In the genomic region with DNA sequence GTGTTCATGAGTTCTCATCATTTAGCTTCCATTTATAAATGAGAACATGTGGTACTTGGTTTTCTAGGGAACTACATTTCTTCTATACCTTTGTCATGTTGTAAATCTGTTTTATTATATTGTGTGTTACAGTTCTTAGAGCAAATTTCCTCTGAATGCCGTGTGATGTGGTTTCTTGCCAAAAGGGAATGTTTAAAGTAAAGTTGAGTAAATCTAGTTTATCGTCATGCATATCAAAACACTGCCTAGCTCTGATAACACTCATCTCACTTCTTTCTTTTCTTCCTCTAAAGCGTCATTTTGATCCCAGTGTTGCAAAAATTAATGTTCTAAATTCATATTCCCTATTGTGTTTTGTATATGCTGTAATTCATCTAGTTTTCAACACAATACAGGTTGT, we compare ENCODE assay signal across 26 cellular contexts.
DNase-seq lines count a peak whose midpoint lies in the region; ATAC-seq, FAIRE-seq and TF ChIP-seq lines count a peak whose summit lies in the region.
"Had no signal": no experiment of that assay in that cellular context is flagged by ENCODE, and none has a peak within 500 bp of the region (broad histone marks: within the 10 kb centered on the region; RNA-seq: fewer than 3 reads in every experiment).

No MANE protein-coding gene starts in this region.

- H2BK15ac ChIP-seq in mesenchymal stem cell (ENCODE audit: low read depth, poor library complexity, severe bottlenecking) (no peak overlapping the region), mesendoderm (replicated peaks; ENCODE audit: low read depth) (no peak overlapping the region)

- no peak overlapping the region for H3K4me2 ChIP-seq in endothelial cell of umbilical vein (ENCODE audit: insufficient read depth, low read length)
- H3K4me2 ChIP-seq in mesenchymal stem cell (ENCODE audit: low read length, poor library complexity, severe bottlenecking): no peak overlapping the region
- no peak overlapping the region for H3K4me2 ChIP-seq in mesendoderm (ENCODE audit: low read length)

- H2AK5ac ChIP-seq in mesenchymal stem cell (ENCODE audit: low read length, severe bottlenecking) (no peak overlapping the region), mesendoderm (ENCODE audit: low read length) (no peak overlapping the region)

- no peak overlapping the region for H2BK12ac ChIP-seq in mesenchymal stem cell (ENCODE audit: low read length in 2 of 2)

- H3K9me3 ChIP-seq in endothelial cell of umbilical vein (replicated peaks; ENCODE audit: control insufficient read depth, insufficient read depth, low read length): no peaks in the 10 kb centered on the region
- H3K9me3 ChIP-seq in mesenchymal stem cell (ENCODE audit: control insufficient read depth, low read length): no peaks in the 10 kb centered on the region
- H3K9me3 ChIP-seq: SJCRH30 had no signal

- no peak overlapping the region for H3K14ac ChIP-seq in mesenchymal stem cell (ENCODE audit: low read length in 2 of 2)

- POLR2A ChIA-PET in endothelial cell of umbilical vein (lab: Charles Lee): no interaction called here

- DNase-seq in RPMI7951 (ENCODE audit: low read depth) (peak; percentile 4), endothelial cell of umbilical vein (ENCODE audit: low read depth, low spot score) (peak; percentile 22), mesenchymal stem cell (peak; percentile 88), mesendoderm (no peak), CD1c-positive myeloid dendritic cell (ENCODE audit: extremely low spot score) (no peak)
- no peak for DNase-seq in stimulated activated CD4-positive, alpha-beta T cell treated with anti-CD3 and anti-CD28 coated beads, Interleukin-2, amount 100 ng/mL, for 24 hours
- DNase-seq: CD4-positive, alpha-beta T cell; COR-L47; DMS79; H7; HFFc6; KBM-7; MM.1S; NCI-H1048; NCI-H1417 treated with DMSO at 0.1 percent for 48 hours; NCI-H187; NCI-H2107; NCI-H2227 treated with DMSO at 0.1 percent for 48 hours; NCI-H510A; NCI-H774; NK-92 treated with Interleukin-12 subunit alpha and Interleukin-12 subunit beta, amount 100 ng/mL, for 24 hours; SJCRH30 had no signal

- H4K5ac ChIP-seq in mesendoderm (ENCODE audit: low read length): no peak overlapping the region

- TF ChIP-seq CTCF in endothelial cell of umbilical vein (IDR thresholded peaks at IDR 0.05; ENCODE audit: extremely low read depth in 1 of 2, insufficient read depth in 1 of 2, low read depth in 1 of 2, low read length in 2 of 2): no peak

- H2BK120ac ChIP-seq in mesenchymal stem cell (ENCODE audit: low read depth, low read length): no peak overlapping the region
- H2BK120ac ChIP-seq in mesendoderm (ENCODE audit: low read depth, low read length): no peak overlapping the region

- no peak overlapping the region for H2BK5ac ChIP-seq in mesenchymal stem cell (ENCODE audit: low read depth, low read length, poor library complexity, severe bottlenecking)
- H2BK5ac ChIP-seq in mesendoderm (ENCODE audit: low read length): no peak overlapping the region

- H3K27me3 ChIP-seq in endothelial cell of umbilical vein (ENCODE audit: control insufficient read depth in 2 of 2, insufficient read depth in 2 of 2, low read length in 2 of 2) (no peaks in the 10 kb centered on the region), mesenchymal stem cell (ENCODE audit: control insufficient read depth in 1 of 2, insufficient read depth in 1 of 2, low read length in 2 of 2) (no peaks in the 10 kb centered on the region), mesendoderm (ENCODE audit: insufficient read depth, low read length, poor library complexity) (no peaks in the 10 kb centered on the region)
- H3K27me3 ChIP-seq: SJCRH30 had no signal

- BruUV-seq in endothelial cell of umbilical vein (replicated peaks; lab: Mats Ljungman, UMichigan): no TSS peak

- H4K8ac ChIP-seq in mesenchymal stem cell (ENCODE audit: low read length) (no peak overlapping the region), mesendoderm (ENCODE audit: low read depth, low read length) (no peak overlapping the region)

- no peak overlapping the region for H3K18ac ChIP-seq in mesenchymal stem cell (ENCODE audit: low read depth in 1 of 2, low read length in 2 of 2)
- H3K18ac ChIP-seq in mesendoderm (ENCODE audit: low read length): no peak overlapping the region

- no peaks in the 10 kb centered on the region for H3K79me2 ChIP-seq in endothelial cell of umbilical vein (ENCODE audit: control insufficient read depth, insufficient read depth, low read length)
- H3K79me2 ChIP-seq in mesendoderm (ENCODE audit: control insufficient read depth, insufficient read depth, low read length): no peaks in the 10 kb centered on the region

- ATAC-seq in HG03378 (IDR thresholded peaks at IDR 0.05; ENCODE audit: unreplicated experiment): no peak
- ATAC-seq: HepG2, Panc1 had no signal

- no peak overlapping the region for H3K4ac ChIP-seq in mesenchymal stem cell (ENCODE audit: low read depth in 1 of 2, low read length in 2 of 2)
- H3K4ac ChIP-seq in mesendoderm (ENCODE audit: low read depth, low read length): no peak overlapping the region

- H3K9me1 ChIP-seq in endothelial cell of umbilical vein (replicated peaks; ENCODE audit: control insufficient read depth, extremely low read depth, insufficient read depth, low read length): no peaks in the 10 kb centered on the region

- peaks cover 11% of the 10 kb centered on the region for H3K4me1 ChIP-seq in endothelial cell of umbilical vein (ENCODE audit: control insufficient read depth, extremely low read depth, insufficient read depth, low read length)
- H3K4me1 ChIP-seq in mesenchymal stem cell (ENCODE audit: control insufficient read depth, insufficient read depth, low read depth, low read length): no peaks in the 10 kb centered on the region
- no peaks in the 10 kb centered on the region for H3K4me1 ChIP-seq in mesendoderm (ENCODE audit: control insufficient read depth, low read depth, low read length)
- H3K4me1 ChIP-seq: SJCRH30 had no signal

- intact Hi-C loops in endothelial cell of umbilical vein (cut with micrococcal nuclease): no loop called here

- CTCF ChIA-PET in endothelial cell of umbilical vein (lab: Charles Lee): interaction anchor here (0.8 to 1.7 kb wide), 2 partner anchors 8 to 89 kb away, joined by 3 to 5 read pairs; no protein-coding TSS in a partner anchor

- H3K9ac ChIP-seq in endothelial cell of umbilical vein (replicated peaks; ENCODE audit: extremely low read depth, insufficient read depth, low read length) (no peak overlapping the region), mesenchymal stem cell (ENCODE audit: low read length) (no peak overlapping the region), mesendoderm (ENCODE audit: low read length) (no peak overlapping the region)

- no peak for FAIRE-seq in endothelial cell of umbilical vein (lab: Jason Lieb, UNC)
- FAIRE-seq: HepG2 had no signal

- peaks cover 5% of the 10 kb centered on the region for H3K79me1 ChIP-seq in mesenchymal stem cell (replicated peaks; ENCODE audit: low read length, poor library complexity, severe bottlenecking)
- no peaks in the 10 kb centered on the region for H3K79me1 ChIP-seq in mesendoderm (ENCODE audit: low read length)

- H3K36me3 ChIP-seq in endothelial cell of umbilical vein (ENCODE audit: control insufficient read depth in 2 of 2, extremely low read depth in 1 of 2, insufficient read depth in 2 of 2, low read length in 2 of 2): no peaks in the 10 kb centered on the region
- no peaks in the 10 kb centered on the region for H3K36me3 ChIP-seq in mesenchymal stem cell (ENCODE audit: control insufficient read depth in 1 of 2, insufficient read depth in 2 of 2, low read depth in 1 of 2, low read length in 2 of 2)
- no peaks in the 10 kb centered on the region for H3K36me3 ChIP-seq in mesendoderm (ENCODE audit: control insufficient read depth, insufficient read depth, low read length)
- H3K36me3 ChIP-seq: SJCRH30 had no signal

- TF ChIP-seq POLR2A in endothelial cell of umbilical vein (IDR thresholded peaks at IDR 0.05; ENCODE audit: low read depth, low read length): no peak

- no peak overlapping the region for H3K56ac ChIP-seq in mesendoderm (ENCODE audit: low read length)

- no CpG with 5 or more reads among the region's 3 CpGs for WGBS in mesenchymal stem cell
- WGBS in mesendoderm (ENCODE audit: extremely low coverage, insufficient coverage, low lambda C conversion rate): no CpG with 5 or more reads among the region's 3 CpGs

- H4K91ac ChIP-seq in mesenchymal stem cell (ENCODE audit: low read length): no peak overlapping the region

- H2AFZ ChIP-seq in endothelial cell of umbilical vein (ENCODE audit: low read depth, low read length) (no peak overlapping the region), mesenchymal stem cell (ENCODE audit: low read depth, low read length) (no peak overlapping the region)

- H4K20me1 ChIP-seq in endothelial cell of umbilical vein (replicated peaks; ENCODE audit: control insufficient read depth, extremely low read depth, insufficient read depth, low read length): no peaks in the 10 kb centered on the region

- no peak overlapping the region for H3K4me3 ChIP-seq in endothelial cell of umbilical vein (replicated peaks in 1 of 3; ENCODE audit: insufficient read depth in 1 of 3, low read depth in 1 of 3, low read length in 3 of 3)
- H3K4me3 ChIP-seq in mesenchymal stem cell (ENCODE audit: insufficient read depth in 1 of 2, low read depth in 1 of 2, low read length in 2 of 2): no peak overlapping the region
- no peak overlapping the region for H3K4me3 ChIP-seq in mesendoderm (ENCODE audit: low read length)
- H3K4me3 ChIP-seq: SJCRH30 had no signal

- no peak overlapping the region for H3K23ac ChIP-seq in mesenchymal stem cell (ENCODE audit: low read length in 2 of 2)
- H3K23ac ChIP-seq in mesendoderm (ENCODE audit: low read length): no peak overlapping the region

- no peak overlapping the region for H3K27ac ChIP-seq in endothelial cell of umbilical vein (ENCODE audit: insufficient read depth, low read depth, low read length)
- no peak overlapping the region for H3K27ac ChIP-seq in mesenchymal stem cell (ENCODE audit: low read length, poor library complexity, severe bottlenecking)
- H3K27ac ChIP-seq in mesendoderm (ENCODE audit: low read depth, low read length): no peak overlapping the region
- H3K27ac ChIP-seq: HL-60, SJCRH30 had no signal

- dilution Hi-C loops in endothelial cell of umbilical vein (cut with MboI; ENCODE audit: extremely low pct_ligation_motif_present, low sequenced_read_pairs): no loop called here

TF ChIP-seq in endothelial cell of umbilical vein, 7 proteins besides CTCF, POLR2A, EP300 and RAD21:
- TF ChIP-seq JUN (IDR thresholded peaks at IDR 0.05; ENCODE audit: borderline replicate concordance, insufficient read depth, insufficient read length, low read depth): no peak
- no peak for TF ChIP-seq MYC (IDR thresholded peaks at IDR 0.05; ENCODE audit: low read depth, low read length)
- no peak for TF ChIP-seq GATA2 (IDR thresholded peaks at IDR 0.05; ENCODE audit: insufficient read depth, insufficient read length, low read depth, low read length)
- no peak for TF ChIP-seq FOS (IDR thresholded peaks at IDR 0.05; ENCODE audit: borderline replicate concordance, insufficient read depth, low read length)
- TF ChIP-seq, protein P1, sequence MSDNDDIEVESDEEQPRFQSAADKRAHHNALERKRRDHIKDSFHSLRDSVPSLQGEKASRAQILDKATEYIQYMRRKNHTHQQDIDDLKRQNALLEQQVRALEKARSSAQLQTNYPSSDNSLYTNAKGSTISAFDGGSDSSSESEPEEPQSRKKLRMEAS (IDR thresholded peaks at IDR 0.05; ENCODE audit: insufficient read depth, insufficient read length): no peak
- no peak for TF ChIP-seq EZH2 (IDR thresholded peaks at IDR 0.05; ENCODE audit: borderline replicate concordance, low read depth, low read length, severe bottlenecking)

Comparison
In these comparisons a context has a peak if more than half of its experiments do, and no peak if none do; other contexts are left out.
1. DNase-seq: peak in RPMI7951 (single experiment), endothelial cell of umbilical vein (single experiment) and mesenchymal stem cell (single experiment); none in mesendoderm (single experiment), CD1c-positive myeloid dendritic cell (single experiment) and stimulated activated CD4-positive, alpha-beta T cell treated with anti-CD3 and anti-CD28 coated beads, Interleukin-2, amount 100 ng/mL, for 24 hours (0 of 2).